ENCODE assay signal across 17 cellular contexts in the genomic region with DNA sequence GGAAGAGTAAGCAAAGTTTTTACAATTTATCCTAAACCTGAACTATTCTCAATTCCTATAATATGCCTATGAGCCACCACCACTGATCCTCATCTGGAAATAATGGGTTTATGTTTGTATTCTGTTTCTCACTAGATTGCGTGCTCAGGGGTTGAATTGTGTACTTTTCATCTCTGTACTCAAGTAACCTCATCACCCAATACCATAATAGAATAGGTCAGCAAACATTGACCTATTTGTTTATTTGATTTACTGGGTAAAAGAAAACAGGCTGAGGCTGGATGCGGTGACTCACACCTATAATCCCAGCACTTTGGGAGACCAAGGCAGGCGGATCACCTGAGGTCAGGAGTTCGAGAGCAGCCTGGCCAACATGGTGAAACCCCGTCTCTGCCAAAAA. TPM values are rescaled to one million over a fixed set of nuclear protein-coding genes. Genes with fewer than 3 reads are reported as not detected.
"Had no signal": no experiment of that assay in that cellular context is flagged by ENCODE, and none has a peak within 500 bp of the region (broad histone marks: within the 10 kb centered on the region; RNA-seq: fewer than 3 reads in every experiment).

No MANE protein-coding gene starts in this region.

- H3K4me3 ChIP-seq: body of pancreas, testis, upper lobe of left lung had no signal

- DNase-seq: activated CD4-positive, alpha-beta T cell treated with anti-CD3 and anti-CD28 coated beads, Interleukin-2, amount 10 ng/mL, durations not matched to agents 7 days and 5 days; activated CD8-positive, alpha-beta memory T cell treated with anti-CD3 and anti-CD28 coated beads, Interleukin-2, amount 50 U/mL, for 48 hours; activated gamma-delta T cell; activated T-cell treated with anti-CD3 and anti-CD28 coated beads, Interleukin-2, amount 50 U/mL, for 72 hours; amniotic stem cell; body of pancreas; cortex of kidney; effector CD4-positive, alpha-beta T cell; foreskin melanocyte; head of caudate nucleus; stimulated activated CD4-positive, alpha-beta T cell treated with anti-CD3 and anti-CD28 coated beads, Interleukin-1b, Interleukin-23, amount 100 ng/mL, for 48 hours; stimulated activated naive CD8-positive, alpha-beta T cell treated with anti-CD3 and anti-CD28 coated beads, Interleukin-15, amount 100 ng/mL, for 72 hours; testis; upper lobe of left lung had no signal

- H3K4me1 ChIP-seq: body of pancreas, testis had no signal

- ATAC-seq: activated naive CD4-positive, alpha-beta T cell treated with anti-CD3 and anti-CD28 coated beads, Interleukin-2, amount 50 U/mL, for 72 hours; activated T-cell treated with anti-CD3 and anti-CD28 coated beads, Interleukin-2, amount 50 U/mL, for 72 hours; body of pancreas; natural killer cell treated with Interleukin-12 subunit alpha and Interleukin-12 subunit beta and Interleukin-15 and Interleukin-18, amount 100 ng/mL, for 72 hours; stimulated activated naive CD8-positive, alpha-beta T cell treated with anti-CD3 and anti-CD28 coated beads, Interleukin-15, amount 100 ng/mL, for 72 hours had no signal

- H3K36me3 ChIP-seq: upper lobe of left lung had no signal

- H3K9me3 ChIP-seq: body of pancreas, testis, upper lobe of left lung had no signal

- H3K27ac ChIP-seq: body of pancreas, testis, upper lobe of left lung had no signal

- H3K27me3 ChIP-seq: body of pancreas, testis, upper lobe of left lung had no signal

RNA-seq across cellular contexts. Expression of a gene that starts 5.4 kb away (rescaled TPM):
- total RNA-seq: activated CD4-positive, alpha-beta T cell treated with anti-CD3 and anti-CD28 coated beads, Interleukin-2, amount 10 ng/mL, durations not matched to agents 7 days and 5 days; activated naive CD4-positive, alpha-beta T cell treated with anti-CD3 and anti-CD28 coated beads, Interleukin-2, amount 50 U/mL, for 72 hours; activated T-cell treated with anti-CD3 and anti-CD28 coated beads, Interleukin-2, amount 50 U/mL, for 72 hours; body of pancreas; natural killer cell treated with Interleukin-12 subunit alpha and Interleukin-12 subunit beta and Interleukin-15 and Interleukin-18, amount 100 ng/mL, for 72 hours had no signal

RNA-seq across cellular contexts. Expression of a gene that starts 25.9 kb away (rescaled TPM):
- total RNA-seq: activated CD4-positive, alpha-beta T cell treated with anti-CD3 and anti-CD28 coated beads, Interleukin-2, amount 10 ng/mL, durations not matched to agents 7 days and 5 days; activated naive CD4-positive, alpha-beta T cell treated with anti-CD3 and anti-CD28 coated beads, Interleukin-2, amount 50 U/mL, for 72 hours; activated T-cell treated with anti-CD3 and anti-CD28 coated beads, Interleukin-2, amount 50 U/mL, for 72 hours; natural killer cell treated with Interleukin-12 subunit alpha and Interleukin-12 subunit beta and Interleukin-15 and Interleukin-18, amount 100 ng/mL, for 72 hours; renal cortical epithelial cell; testis had no signal
